In genomic region chr2:150994041-150994440, GRCh38 we compare ENCODE assay signal across 18 cellular contexts.
DNase-seq lines count a peak whose midpoint lies in the region; ATAC-seq and TF ChIP-seq lines count a peak whose summit lies in the region.
"Had no signal": no experiment of that assay in that cellular context is flagged by ENCODE, and none has a peak within 500 bp of the region (broad histone marks: within the 10 kb centered on the region; RNA-seq: fewer than 3 reads in every experiment).

No MANE protein-coding gene starts in this region.

- POLR2A ChIA-PET in MCF 10A (lab: Yijun Ruan, JAX), result interaction anchor here (0.7 kb wide), 1 partner anchor 17 kb away, joined by 3 read pairs; no protein-coding TSS in a partner anchor

- no peaks in the 10 kb centered on the region for H3K27me3 Mint-ChIP-seq in MCF 10A (ENCODE audit: insufficient read depth, unreplicated experiment)
- no peaks in the 10 kb centered on the region for H3K27me3 Mint-ChIP-seq in T-helper 2 cell treated with Interferon-gamma antibody and Interleukin-4, amounts not matched to agents 5 μg/mL and 100 μg/mL, for 36 hours (ENCODE audit: low read depth)
- H3K27me3 Mint-ChIP-seq: CD4-positive, CD25-positive, alpha-beta regulatory T cell had no signal

- in situ Hi-C loops in mammary epithelial cell (cut with MboI; ENCODE audit: low sequenced_read_pairs in 2 of 2), result no loop called here

- H3K4me1 ChIP-seq in mammary epithelial cell (ENCODE audit: insufficient read depth, low read length) (no peaks in the 10 kb centered on the region), gastroesophageal sphincter (peaks cover 0 to 6% (median 0%) of the 10 kb centered on the region in 3 donors)

- WGBS in mammary epithelial cell (ENCODE audit: low coverage, missing lambda C conversion rate), result 51% methylated on average over 2 of the region's 2 CpGs
- WGBS in gastroesophageal sphincter (ENCODE audit: low coverage in 1 of 2), 2 donors, result 0 to 17% methylated on average over 2 of the region's 2 CpGs

- no peak for TF ChIP-seq EP300 in gastroesophageal sphincter (IDR thresholded peaks at IDR 0.05)

- peaks cover 10% of the 10 kb centered on the region for H3K9me3 Mint-ChIP-seq in MCF 10A (ENCODE audit: unreplicated experiment)
- H3K9me3 Mint-ChIP-seq in T-helper 2 cell treated with Interferon-gamma antibody and Interleukin-4, amounts not matched to agents 5 μg/mL and 100 μg/mL, for 36 hours, result peaks cover 12% of the 10 kb centered on the region

- CTCF ChIA-PET in MCF 10A (lab: Yijun Ruan, JAX) (interaction anchor here (0.7 to 1.5 kb wide), 3 partner anchors 12 to 198 kb away, joined by 3 to 5 read pairs (median 4); no protein-coding TSS in a partner anchor), mammary epithelial cell (lab: Charles Lee; ENCODE audit: low non-redundant PET) (no interaction called here)

- H3K36me3 ChIP-seq in mammary epithelial cell (ENCODE audit: insufficient read depth, low read length) (no peaks in the 10 kb centered on the region), gastroesophageal sphincter (no peaks in the 10 kb centered on the region)

- H3K4me3 ChIP-seq in mammary epithelial cell (replicated peaks in 1 of 3; ENCODE audit: insufficient read depth in 1 of 3, low read depth in 2 of 3, low read length in 3 of 3) (no peak overlapping the region), gastroesophageal sphincter (no peak overlapping the region)

- no peaks in the 10 kb centered on the region for H3K4me1 Mint-ChIP-seq in MCF 10A (ENCODE audit: insufficient read depth, unreplicated experiment)
- no peaks in the 10 kb centered on the region for H3K4me1 Mint-ChIP-seq in T-helper 2 cell treated with Interferon-gamma antibody and Interleukin-4, amounts not matched to agents 5 μg/mL and 100 μg/mL, for 36 hours (ENCODE audit: low read depth)
- H3K4me1 Mint-ChIP-seq: CD4-positive, CD25-positive, alpha-beta regulatory T cell had no signal

- no peak for TF ChIP-seq CTCF in MCF 10A (IDR thresholded peaks at IDR 0.05; ENCODE audit: unreplicated experiment)
- TF ChIP-seq CTCF in mammary epithelial cell (conservative IDR thresholded peaks at IDR 0.05 in 1 of 2, IDR thresholded peaks at IDR 0.05 in 1 of 2; ENCODE audit: extremely low read depth in 1 of 2, insufficient read depth in 1 of 2, low read depth in 1 of 2, low read length in 2 of 2), result no peak
- no peak for TF ChIP-seq CTCF in gastroesophageal sphincter (IDR thresholded peaks at IDR 0.05)

- H4K20me1 ChIP-seq in mammary epithelial cell (ENCODE audit: insufficient read depth, low read length), result no peaks in the 10 kb centered on the region

- TF ChIP-seq POLR2A in gastroesophageal sphincter (IDR thresholded peaks at IDR 0.05), result no peak

- H3K79me2 ChIP-seq in mammary epithelial cell (ENCODE audit: insufficient read depth, low read length), result no peaks in the 10 kb centered on the region

- H3K9ac ChIP-seq in mammary epithelial cell (ENCODE audit: insufficient read depth, low read length), result no peak overlapping the region

- DNase-seq in MCF 10A (ENCODE audit: unreplicated experiment), result peak; percentile 21
- DNase-seq in mammary epithelial cell, result no peak
- DNase-seq in T-helper 2 cell treated with Interferon-gamma antibody and Interleukin-4, amounts not matched to agents 5 μg/mL and 100 μg/mL, for 36 hours (ENCODE audit: low spot score), result no peak
- no peak for DNase-seq in AG08396 (ENCODE audit: low spot score)
- DNase-seq: CD4-positive, CD25-positive, alpha-beta regulatory T cell; DMS79; Kasumi-1; NCI-H1417 treated with DMSO at 0.1 percent for 48 hours; NCI-H2029; NCI-H2171 treated with DMSO at 0.1 percent for 48 hours; NCI-H510A treated with DMSO at 0.1 percent for 48 hours; SHP77 had no signal

- H3K36me3 Mint-ChIP-seq in MCF 10A (ENCODE audit: insufficient read depth, unreplicated experiment), result no peaks in the 10 kb centered on the region
- H3K36me3 Mint-ChIP-seq in T-helper 2 cell treated with Interferon-gamma antibody and Interleukin-4, amounts not matched to agents 5 μg/mL and 100 μg/mL, for 36 hours (ENCODE audit: low read depth), result no peaks in the 10 kb centered on the region
- H3K36me3 Mint-ChIP-seq: CD4-positive, CD25-positive, alpha-beta regulatory T cell had no signal

- H3K9me3 ChIP-seq in mammary epithelial cell (replicated peaks; ENCODE audit: insufficient read depth, low read length), result no peaks in the 10 kb centered on the region
- H3K9me3 ChIP-seq in gastroesophageal sphincter, result peaks cover 0 to 19% (median 0%) of the 10 kb centered on the region in 3 donors

- no peak overlapping the region for H2AFZ ChIP-seq in mammary epithelial cell (ENCODE audit: low read depth, low read length)

- dilution Hi-C loops in mammary epithelial cell (cut with HindIII; ENCODE audit: low sequenced_read_pairs), result no loop called here

- peak; percentile 66 for ATAC-seq in esophagus mucosa
- peak; percentile 48 for ATAC-seq in gastroesophageal sphincter
- no peak for ATAC-seq in GM19397 (IDR thresholded peaks at IDR 0.05; ENCODE audit: unreplicated experiment)
- no peak for ATAC-seq in HG02938 (IDR thresholded peaks at IDR 0.05; ENCODE audit: unreplicated experiment)
- ATAC-seq: SK-N-SH treated with all-trans-retinoic acid at 6 μM for 48 hours had no signal

- H3K27ac Mint-ChIP-seq in MCF 10A (ENCODE audit: low read depth, unreplicated experiment), result no peak overlapping the region
- no peak overlapping the region for H3K27ac Mint-ChIP-seq in T-helper 2 cell treated with Interferon-gamma antibody and Interleukin-4, amounts not matched to agents 5 μg/mL and 100 μg/mL, for 36 hours
- H3K27ac Mint-ChIP-seq: CD4-positive, CD25-positive, alpha-beta regulatory T cell had no signal

- no peak overlapping the region for H3K4me3 Mint-ChIP-seq in MCF 10A (ENCODE audit: unreplicated experiment)
- H3K4me3 Mint-ChIP-seq in T-helper 2 cell treated with Interferon-gamma antibody and Interleukin-4, amounts not matched to agents 5 μg/mL and 100 μg/mL, for 36 hours, result no peak overlapping the region
- H3K4me3 Mint-ChIP-seq: CD4-positive, CD25-positive, alpha-beta regulatory T cell had no signal

- intact Hi-C loops in MCF 10A (cut with micrococcal nuclease), result no loop called here
- intact Hi-C loops in mammary epithelial cell (cut with micrococcal nuclease), result no loop called here

- H3K27me3 ChIP-seq in mammary epithelial cell (ENCODE audit: insufficient read depth, low read length) (peaks cover 3% of the 10 kb centered on the region), gastroesophageal sphincter (no peaks in the 10 kb centered on the region)

- BruUV-seq in MCF 10A (replicated peaks; lab: Mats Ljungman, UMichigan) (no TSS peak), mammary epithelial cell (replicated peaks; lab: Mats Ljungman, UMichigan) (no TSS peak)

- H3K27ac ChIP-seq in mammary epithelial cell (ENCODE audit: insufficient read depth, low read depth, low read length) (no peak overlapping the region), gastroesophageal sphincter (no peak overlapping the region)
- H3K27ac ChIP-seq: 22Rv1 had no signal

- no peak overlapping the region for H3K4me2 ChIP-seq in mammary epithelial cell (ENCODE audit: insufficient read depth, low read depth, low read length)

Comparison
In these comparisons a context has a peak if more than half of its experiments do, and no peak if none do; other contexts are left out.
1. ATAC-seq: peak in esophagus mucosa (single experiment) and gastroesophageal sphincter (single experiment); none in GM19397 (single experiment) and HG02938 (single experiment).